In genomic region chr20:13685623-13686022, GRCh38 we compare ENCODE assay signal across 33 cellular contexts.
"Had no signal": no experiment of that assay in that cellular context is flagged by ENCODE, and none has a peak within 500 bp of the region (broad histone marks: within the 10 kb centered on the region; RNA-seq: fewer than 3 reads in every experiment).

No MANE protein-coding gene starts in this region.

- H3K4me3 Mint-ChIP-seq: activated CD4-positive, alpha-beta memory T cell treated with anti-CD3 and anti-CD28 coated beads, Interleukin-2, amount 10 ng/mL, durations not matched to agents 7 days and 5 days; activated naive CD4-positive, alpha-beta T cell treated with anti-CD3 and anti-CD28 coated beads for 36 hours; activated T-cell treated with anti-CD3 and anti-CD28 coated beads, Interleukin-2, amount 50 U/mL, for 4 hours; activated T-helper 1 cell treated with anti-CD3 and anti-CD28 coated beads, Interleukin-12 subunit alpha, Interleukin-12 subunit beta, Interleukin-2, Interleukin-4 antibody, amounts not matched to agents 30 ng/mL and 10 ng/mL and 1 ng/mL, durations not matched to agents 14 hours and 24 hours and 36 hours had no signal

- DNase-seq: activated CD4-positive, alpha-beta memory T cell treated with anti-CD3 and anti-CD28 coated beads, Interleukin-2, amount 10 ng/mL, durations not matched to agents 7 days and 5 days; activated CD4-positive, alpha-beta T cell treated with anti-CD3 and anti-CD28 coated beads for 1 hour; activated CD4-positive, alpha-beta T cell treated with anti-CD3 and anti-CD28 coated beads for 48 hours; activated CD4-positive, CD25-positive, alpha-beta regulatory T cell; activated gamma-delta T cell treated with Interleukin-2 at 50 U/mL for 16 hours; activated naive CD4-positive, alpha-beta T cell treated with anti-CD3 and anti-CD28 coated beads for 36 hours; activated T-cell treated with anti-CD3 and anti-CD28 coated beads, Interleukin-2, amount 50 U/mL, for 4 hours; adrenal gland; body of pancreas; NCI-H1092 treated with DMSO at 0.1 percent for 48 hours; NCI-H1417; NCI-H146; NCI-H187; NCI-H2029 treated with DMSO at 0.1 percent for 48 hours; NCI-H2107; NCI-H2171; NCI-H510A; NCI-H526; NCI-H748 treated with DMSO at 0.1 percent for 48 hours; PC-9; SIG-M5; SW 1271; T-helper 1 cell; T-helper 2 cell; T-helper 9 cell had no signal

- H3K36me3 Mint-ChIP-seq: activated naive CD4-positive, alpha-beta T cell treated with anti-CD3 and anti-CD28 coated beads, Interleukin-2, amount 50 U/mL, for 72 hours had no signal

- H3K27ac Mint-ChIP-seq: activated CD4-positive, alpha-beta memory T cell treated with anti-CD3 and anti-CD28 coated beads, Interleukin-2, amount 10 ng/mL, durations not matched to agents 7 days and 5 days; activated naive CD4-positive, alpha-beta T cell treated with anti-CD3 and anti-CD28 coated beads for 36 hours; activated naive CD4-positive, alpha-beta T cell treated with anti-CD3 and anti-CD28 coated beads, Interleukin-2, amount 50 U/mL, for 72 hours; activated T-helper 1 cell treated with anti-CD3 and anti-CD28 coated beads, Interleukin-12 subunit alpha, Interleukin-12 subunit beta, Interleukin-2, Interleukin-4 antibody, amounts not matched to agents 30 ng/mL and 10 ng/mL and 1 ng/mL, durations not matched to agents 14 hours and 24 hours and 36 hours had no signal

- H2AFZ ChIP-seq: PC-9 had no signal

- H3K4me1 ChIP-seq: adrenal gland, body of pancreas, breast epithelium had no signal

- H3K27me3 ChIP-seq: body of pancreas, breast epithelium had no signal

- H3K4me2 ChIP-seq: PC-9 had no signal

- ATAC-seq: activated naive CD4-positive, alpha-beta T cell treated with anti-CD3 and anti-CD28 coated beads, Interleukin-2, amount 50 U/mL, for 72 hours; activated T-cell treated with anti-CD3 and anti-CD28 coated beads, Interleukin-2, amount 50 U/mL, for 4 hours; body of pancreas; Right ventricle myocardium inferior had no signal

- H3K4me3 ChIP-seq: adrenal gland, body of pancreas, breast epithelium, PC-9 had no signal

- H3K27ac ChIP-seq: adrenal gland, body of pancreas, breast epithelium, PC-9, RWPE1, VCaP had no signal

- H3K9me3 Mint-ChIP-seq: activated CD4-positive, alpha-beta memory T cell treated with anti-CD3 and anti-CD28 coated beads, Interleukin-2, amount 10 ng/mL, durations not matched to agents 7 days and 5 days; activated naive CD4-positive, alpha-beta T cell treated with anti-CD3 and anti-CD28 coated beads for 36 hours; activated naive CD4-positive, alpha-beta T cell treated with anti-CD3 and anti-CD28 coated beads, Interleukin-2, amount 50 U/mL, for 72 hours; activated T-cell treated with anti-CD3 and anti-CD28 coated beads, Interleukin-2, amount 50 U/mL, for 4 hours; activated T-helper 1 cell treated with anti-CD3 and anti-CD28 coated beads, Interleukin-12 subunit alpha, Interleukin-12 subunit beta, Interleukin-2, Interleukin-4 antibody, amounts not matched to agents 30 ng/mL and 10 ng/mL and 1 ng/mL, durations not matched to agents 14 hours and 24 hours and 36 hours had no signal

- H3K36me3 ChIP-seq: adrenal gland, breast epithelium had no signal

- H3K9me3 ChIP-seq: adrenal gland, body of pancreas, breast epithelium had no signal

- FAIRE-seq: astrocyte, RCC 7860 had no signal
